In genomic region chr21:30372139-30372770, GRCh38 we compare ENCODE assay signal across 36 cellular contexts. TPM values are rescaled to one million over a fixed set of nuclear protein-coding genes. Genes with fewer than 3 reads are reported as not detected.
"Had no signal": no experiment of that assay in that cellular context is flagged by ENCODE, and none has a peak within 500 bp of the region (broad histone marks: within the 10 kb centered on the region; RNA-seq: fewer than 3 reads in every experiment).

TSS of gene KRTAP13-2 (minus strand) at chr21:30372271. CDS start at chr21:30372213, 58 bp downstream.

- H3K27ac ChIP-seq: left lung, lower lobe of right lung, neural progenitor cell, neutrophil, right atrium auricular region, right lobe of liver, testis, thyroid gland, transverse colon, upper lobe of left lung, vagina had no signal

- ATAC-seq: left cardiac atrium; left lung; lower lobe of right lung; natural killer cell; right lobe of liver; stimulated activated memory B cell treated with anti-CD40 and anti-IgM and Interleukin-4, amounts not matched to agents 10 μg/mL and 1 μg/mL and 100 μg/mL, for 72 hours; stimulated activated naive CD8-positive, alpha-beta T cell treated with anti-CD3 and anti-CD28 coated beads, Interleukin-15, amount 100 ng/mL, for 72 hours had no signal

- H3K4me2 ChIP-seq: neural progenitor cell, smooth muscle cell had no signal

- H3K9ac ChIP-seq: neural progenitor cell had no signal

- H2AFZ ChIP-seq: neural progenitor cell had no signal

- FAIRE-seq: keratinocyte had no signal

- H3K36me3 ChIP-seq: left lung, lower lobe of right lung, neural progenitor cell, neutrophil, right atrium auricular region, right lobe of liver, thyroid gland, transverse colon, upper lobe of left lung, vagina had no signal

- H3K4me3 ChIP-seq: left lung, lower lobe of right lung, neural progenitor cell, right atrium auricular region, right lobe of liver, smooth muscle cell, testis, thyroid gland, transverse colon, upper lobe of left lung, vagina had no signal

- H3K27me3 ChIP-seq: left lung, neural progenitor cell, neutrophil, right atrium auricular region, right lobe of liver, testis, thyroid gland, transverse colon, upper lobe of left lung, vagina had no signal

- H3K4me1 ChIP-seq: left lung, lower lobe of right lung, neural progenitor cell, right atrium auricular region, right lobe of liver, testis, thyroid gland, transverse colon, upper lobe of left lung, vagina had no signal

- H3K9me3 ChIP-seq: lower lobe of right lung, neutrophil, right lobe of liver, testis, thyroid gland, transverse colon, upper lobe of left lung, vagina had no signal

- DNase-seq: hippocampal formation; kidney glomerular epithelial cell; left cardiac atrium; lower lobe of right lung; mammary epithelial cell; mesenchymal stem cell; naive B cell; natural killer cell; nephron progenitor cell; occipital lobe; right lobe of liver; stimulated activated CD4-positive, alpha-beta T cell treated with anti-CD3 and anti-CD28 coated beads, Interleukin-1b, Interleukin-23, amount 100 ng/mL, for 48 hours; stimulated activated CD4-positive, alpha-beta T cell treated with anti-CD3 and anti-CD28 coated beads, Interleukin-2, amount 100 ng/mL, for 48 hours; stimulated activated CD4-positive, alpha-beta T cell treated with anti-CD3 and anti-CD28 coated beads, Interleukin-4, amount 100 ng/mL, for 4 hours; stimulated activated CD8-positive, alpha-beta memory T cell treated with anti-CD3 and anti-CD28 coated beads, Interleukin-4, amount 100 ng/mL, for 48 hours; stimulated activated naive CD4-positive, alpha-beta T cell treated with Interleukin-2 at 50 U/mL for 16 hours; stimulated activated naive CD8-positive, alpha-beta T cell treated with anti-CD3 and anti-CD28 coated beads, Interleukin-15, amount 100 ng/mL, for 72 hours; testis; thyroid gland; transverse colon; upper lobe of left lung had no signal

RNA-seq across cellular contexts. Expression of gene KRTAP13-2, which starts in this region (rescaled TPM):
- total RNA-seq: left cardiac atrium, left lung, liver, lower lobe of right lung, mammary epithelial cell, natural killer cell, occipital lobe, osteocyte, progenitor cell of endocrine pancreas, pulmonary artery endothelial cell, renal cortical epithelial cell, right atrium auricular region, right lobe of liver, skeletal muscle tissue, smooth muscle cell, testis, thyroid gland, upper lobe of left lung, urinary bladder, vagina had no signal
